In the genomic region with DNA sequence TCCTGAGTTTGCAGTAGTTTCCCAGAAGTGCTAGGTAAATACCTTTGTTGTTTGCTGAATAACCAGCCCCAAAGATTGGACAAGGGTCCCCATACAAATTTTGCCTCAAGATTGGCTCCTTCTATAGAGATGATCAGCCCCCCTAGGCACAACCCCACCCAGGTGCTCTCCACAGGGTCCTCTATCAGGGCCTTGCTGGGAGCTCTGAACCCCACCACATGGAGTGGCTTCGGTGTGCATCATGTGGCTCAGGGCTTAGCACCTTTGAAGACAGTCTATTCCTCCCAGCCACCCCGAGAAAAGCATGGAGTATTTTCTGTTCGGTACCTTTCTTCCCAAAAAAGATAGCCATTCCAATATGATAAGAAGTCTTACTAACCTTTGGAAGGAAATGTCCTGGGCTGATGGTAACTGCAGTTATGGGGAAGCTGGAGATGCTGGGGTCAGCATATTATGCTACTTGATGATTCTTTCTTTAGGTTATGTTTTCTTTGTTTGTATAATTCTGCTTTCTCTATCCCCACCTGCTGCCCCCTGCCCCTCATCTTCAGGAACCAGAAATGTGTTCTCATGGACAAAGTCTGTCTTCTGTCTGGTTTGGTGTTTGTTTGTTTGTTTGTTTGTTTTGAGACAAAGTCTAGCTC, we compare ENCODE assay signal across 27 cellular contexts. TPM values are rescaled to one million over a fixed set of nuclear protein-coding genes. Genes with fewer than 3 reads are reported as not detected.
A peak's percentile ranks its signal among the peaks of the same experiment; 100 is the strongest.
DNase-seq lines count a peak whose midpoint lies in the region; ATAC-seq, FAIRE-seq and TF ChIP-seq lines count a peak whose summit lies in the region.
"Had no signal": no experiment of that assay in that cellular context is flagged by ENCODE, and none has a peak within 500 bp of the region (broad histone marks: within the 10 kb centered on the region; RNA-seq: fewer than 3 reads in every experiment).

No MANE protein-coding gene starts in this region.

- H3K27me3 Mint-ChIP-seq in GM23338 (ENCODE audit: insufficient read depth, low read depth, poor library complexity), result peaks cover 32% of the 10 kb centered on the region

- TF ChIP-seq EP300 in K562 (IDR thresholded peaks at IDR 0.05; ENCODE audit: low read length) (no peak), upper lobe of left lung (IDR thresholded peaks at IDR 0.05) (no peak)

- in situ Hi-C loops in K562 (cut with MboI), result no loop called here
- in situ Hi-C loops in ACHN (cut with HindIII; ENCODE audit: low pct_ligation_motif_present, low pct_unique_long_range_greater_than_20kb, low sequenced_read_pairs), result no loop called here

- no peaks in the 10 kb centered on the region for H4K20me1 ChIP-seq in GM23338 (replicated peaks; ENCODE audit: insufficient read depth)
- H4K20me1 ChIP-seq in K562 (replicated peaks; ENCODE audit: control insufficient read depth, insufficient read depth, low read length), result no peaks in the 10 kb centered on the region

- POLR2A ChIA-PET in K562 (lab: Yijun Ruan, JAX), result interaction anchor here (0.7 to 1.8 kb wide), 4 partner anchors 12 to 77 kb away, joined by 4 to 9 read pairs (median 4); no protein-coding TSS in a partner anchor

- no peak overlapping the region for H3K27ac Mint-ChIP-seq in GM23338

- H2AFZ ChIP-seq in GM23338, result 0 out of 2 replicates have a peak overlapping the region, but pooled peaks have one; percentile 28
- H2AFZ ChIP-seq in K562 (ENCODE audit: low read depth, low read length), result no peak overlapping the region

- TF ChIP-seq RAD21 in K562 (CRISPR knock-in tag; conservative IDR thresholded peaks at IDR 0.05 in 1 of 2, IDR thresholded peaks at IDR 0.05 in 1 of 2), result no peak

- no peak for FAIRE-seq in K562 (lab: Jason Lieb, UNC)
- FAIRE-seq: A204.1, GM12878 had no signal

- ATAC-seq in heart right ventricle (no peak), right cardiac atrium (no peak), GM23338 (no peak), K562 (no peak), upper lobe of left lung (ENCODE audit: low FRiP score in 2 of 2) (no peak), GM19397 (IDR thresholded peaks at IDR 0.05; ENCODE audit: unreplicated experiment) (no peak)
- ATAC-seq: GM12878, PC-3, Right ventricle myocardium inferior had no signal

- H3K4me3 Mint-ChIP-seq in GM23338, result no peak overlapping the region

- H3K4me1 Mint-ChIP-seq in GM23338, result peaks cover 32% of the 10 kb centered on the region

- no peaks in the 10 kb centered on the region for H3K9me2 ChIP-seq in GM23338 (ENCODE audit: insufficient read depth)

- no peaks in the 10 kb centered on the region for H3K9me3 ChIP-seq in heart right ventricle
- H3K9me3 ChIP-seq in right cardiac atrium (ENCODE audit: control insufficient read depth, low read length), result no peaks in the 10 kb centered on the region
- H3K9me3 ChIP-seq in K562 (replicated peaks; ENCODE audit: control insufficient read depth, insufficient read depth, low read depth, low read length), result no peaks in the 10 kb centered on the region
- H3K9me3 ChIP-seq in upper lobe of left lung, result no peaks in the 10 kb centered on the region
- H3K9me3 ChIP-seq: SJSA1 had no signal

- WGBS in heart right ventricle, 2 donors, result 95% methylated on average over 3 of the region's 3 CpGs
- WGBS in right cardiac atrium, result 93% methylated on average over 3 of the region's 3 CpGs
- WGBS in K562 (ENCODE audit: insufficient coverage, low coverage, missing lambda C conversion rate), result 6% methylated on average over 3 of the region's 3 CpGs
- 89 to 97% methylated on average over 3 of the region's 3 CpGs for whole genome bisulfite sequencing in upper lobe of left lung, 2 donors

- TF ChIP-seq CTCF in heart right ventricle (IDR thresholded peaks at IDR 0.05) (no peak), GM23338 (conservative IDR thresholded peaks at IDR 0.05; ENCODE audit: low read depth in 2 of 2) (no peak), K562 (IDR thresholded peaks at IDR 0.05 in 2 of 3, conservative IDR thresholded peaks at IDR 0.05 in 1 of 3; ENCODE audit: insufficient read depth in 2 of 3, low read depth in 1 of 3, low read length in 3 of 3) (no peak), upper lobe of left lung (IDR thresholded peaks at IDR 0.05) (no peak)

- no peaks in the 10 kb centered on the region for H3K36me3 Mint-ChIP-seq in GM23338 (ENCODE audit: low read depth)
- H3K36me3 Mint-ChIP-seq: CD8-positive, alpha-beta memory T cell had no signal

- intact Hi-C loops in heart right ventricle (cut with DNase I), result loop anchor here in 4 of 10 donors (2.0 to 10.0 kb wide), 3 partner anchors 37 to 55 kb away; partner anchors contain the start of gene PIK3R3 (in 3 of the 4)
- intact Hi-C loops in right cardiac atrium (cut with DNase I), result loop anchor here in 2 of 4 donors (5.0 to 10.0 kb wide), 2 partner anchors 38 to 45 kb away; partner anchors contain the start of gene PIK3R3 (in 1 of the 2)
- intact Hi-C loops in K562 (cut with micrococcal nuclease), result loop anchor here (10.0 kb wide), 1 partner anchor 285 kb away; no protein-coding TSS in a partner anchor

- CTCF ChIA-PET in K562 (lab: Yijun Ruan, JAX; ENCODE audit: low intra/inter-chr PET ratio), result interaction anchor here (1.0 to 2.3 kb wide), 2 partner anchors 131 to 133 kb away, joined by 3 to 5 read pairs; no protein-coding TSS in a partner anchor

- no peaks in the 10 kb centered on the region for H3K9me1 ChIP-seq in K562 (ENCODE audit: control insufficient read depth, insufficient read depth, low read length)

- no peak overlapping the region for H3K9ac ChIP-seq in K562 (ENCODE audit: insufficient read depth in 1 of 2, low read depth in 2 of 2, low read length in 2 of 2)
- H3K9ac ChIP-seq: KMS-11 had no signal

- 0 out of 2 replicates have a peak, but pooled peaks cover 3% of the 10 kb centered on the region for H3F3A ChIP-seq in GM23338 (replicated peaks; ENCODE audit: low read depth)

- H3K9me3 Mint-ChIP-seq in GM23338, result no peaks in the 10 kb centered on the region
- H3K9me3 Mint-ChIP-seq: CD8-positive, alpha-beta memory T cell had no signal

- H3K4me3 ChIP-seq in heart right ventricle, result no peak overlapping the region
- no peak overlapping the region for H3K4me3 ChIP-seq in right cardiac atrium (ENCODE audit: low read length)
- H3K4me3 ChIP-seq in GM23338, result no peak overlapping the region
- H3K4me3 ChIP-seq in K562, result no peak overlapping the region
- no peak overlapping the region for H3K4me3 ChIP-seq in upper lobe of left lung
- H3K4me3 ChIP-seq: GM12878, SJSA1 had no signal

- H3K4me2 ChIP-seq in GM23338, result no peak overlapping the region
- no peak overlapping the region for H3K4me2 ChIP-seq in K562 (ENCODE audit: insufficient read depth, low read length)
- H3K4me2 ChIP-seq: KMS-11 had no signal

- no peaks in the 10 kb centered on the region for H3K36me3 ChIP-seq in heart right ventricle
- H3K36me3 ChIP-seq in GM23338 (ENCODE audit: insufficient read depth), result no peaks in the 10 kb centered on the region
- no peaks in the 10 kb centered on the region for H3K36me3 ChIP-seq in K562 (ENCODE audit: control insufficient read depth, insufficient read depth, low read length)
- no peaks in the 10 kb centered on the region for H3K36me3 ChIP-seq in upper lobe of left lung
- H3K36me3 ChIP-seq: SJSA1 had no signal

- H3K27me3 ChIP-seq in heart right ventricle (peaks cover 0 to 26% (median 0%) of the 10 kb centered on the region in 7 donors), right cardiac atrium (ENCODE audit: control insufficient read depth, insufficient read depth) (no peaks in the 10 kb centered on the region), GM23338 (ENCODE audit: insufficient read depth) (peaks cover 18% of the 10 kb centered on the region), K562 (ENCODE audit: control insufficient read depth in 2 of 2, insufficient read depth in 2 of 2, low read length in 2 of 2) (0 out of 5 replicates have a peak, but pooled peaks cover 0 to 9% of the 10 kb centered on the region in 2 experiments), upper lobe of left lung (no peaks in the 10 kb centered on the region)
- H3K27me3 ChIP-seq: SJSA1 had no signal

- H3K27ac ChIP-seq in heart right ventricle (peak overlapping the region in 6 of 10 donors; percentile 77 to 93 (median 84)), right cardiac atrium (ENCODE audit: low read length) (no peak overlapping the region), GM23338 (ENCODE audit: low read depth) (no peak overlapping the region), K562 (ENCODE audit: extremely low read depth, low read depth, low read length) (no peak overlapping the region), upper lobe of left lung (peak overlapping the region; percentile 89 to 92 (median 92))
- H3K27ac ChIP-seq: KMS-11, SJSA1 had no signal

- no peaks in the 10 kb centered on the region for H3K79me2 ChIP-seq in GM23338 (replicated peaks; ENCODE audit: insufficient read depth)
- H3K79me2 ChIP-seq in K562 (ENCODE audit: control insufficient read depth, insufficient read depth, low read length), result no peaks in the 10 kb centered on the region

- DNase-seq in heart right ventricle (no peak), right cardiac atrium (no peak), GM23338 (ENCODE audit: low spot score) (no peak), K562 (ENCODE audit: extremely low read depth in 1 of 4, low spot score in 3 of 4) (no peak), upper lobe of left lung (no peak), ACHN (no peak)
- DNase-seq: C1 segment of cervical spinal cord; CD8-positive, alpha-beta memory T cell; DMS 273 treated with DMSO at 0.1 percent for 48 hours; DMS79; EL; GDM1; H7; MM.1S; NCI-H2029; NCI-H446 treated with DMSO at 0.1 percent for 48 hours; NCI-H526; NK-92 treated with Interleukin-12 subunit alpha and Interleukin-12 subunit beta, amount 100 ng/mL, for 24 hours; PC-3 had no signal

- BruUV-seq in K562 (replicated peaks; lab: Mats Ljungman, UMichigan), result no TSS peak

- H3K4me1 ChIP-seq in heart right ventricle (peaks cover 26 to 85% (median 70%) of the 10 kb centered on the region in 9 donors), right cardiac atrium (ENCODE audit: control insufficient read depth, insufficient read depth, low read length) (peaks cover 27% of the 10 kb centered on the region), GM23338 (ENCODE audit: insufficient read depth) (peaks cover 30% of the 10 kb centered on the region), K562 (replicated peaks in 1 of 2; ENCODE audit: control insufficient read depth in 2 of 2, insufficient read depth in 2 of 2, low read length in 2 of 2) (peaks cover 20 to 41% of the 10 kb centered on the region in 2 experiments), upper lobe of left lung (peaks cover 77 to 89% (median 85%) of the 10 kb centered on the region in 4 donors)

- TF ChIP-seq POLR2A in K562 (conservative IDR thresholded peaks at IDR 0.05) (no peak), upper lobe of left lung (IDR thresholded peaks at IDR 0.05) (no peak)

RNA-seq across cellular contexts. Expression of gene TSPAN1, which starts 5.0 kb away (rescaled TPM):
- 1 to 10 TPM in 9 of 10 donors, under 1 TPM in 1; 0.80 to 2.3 (median 1.7) TPM for total RNA-seq in heart right ventricle
- polyA plus RNA-seq in heart right ventricle, result 1 to 10 TPM; 1.3 to 5.3 TPM
- 1 to 10 TPM; 1.0 to 2.4 (median 1.5) TPM for total RNA-seq in right cardiac atrium
- polyA plus RNA-seq in right cardiac atrium, result 1.3 TPM
- not detected in 2 replicates for total RNA-seq in GM23338 (2014; rRNA removed; shearing (Covaris generic))
- polyA plus RNA-seq in GM23338 (2016; fragmentation: Nextera tagmentation; extraction: Ambion mirVana), result not detected in 2 replicates
- not detected in 2 replicates for total RNA-seq in K562 (2011; cell fraction: chromatin; rRNA removed; ENCODE audit: low replicate concordance)
- 0.53 TPM in 1 of 2 replicates, not detected in the other for total RNA-seq in K562 (2011; cell fraction: nucleolus; rRNA removed)
- not detected in 2 replicates for total RNA-seq in K562 (2011; cell fraction: nucleoplasm; rRNA removed)
- total RNA-seq in K562 (2014; rRNA removed), result not detected in 2 replicates
- total RNA-seq in K562 (2014; rRNA removed; fragmentation: Illumina TruSeq; extraction: Trizol), result not detected in 2 replicates
- not detected in 2 replicates for total RNA-seq in K562 (2015; rRNA removed; fragmentation: Illumina TruSeq; extraction: Trizol)
- total RNA-seq in K562 (2021), result 0.38 and 0.58 TPM in 2 replicates
- polyA plus RNA-seq in K562 (2011; rRNA removed), result not detected in 2 replicates
- not detected in 2 replicates for polyA plus RNA-seq in K562 (2011; cell fraction: cytosol; rRNA removed)
- 0.20 TPM in 1 of 2 replicates, not detected in the other for polyA plus RNA-seq in K562 (2011; cell fraction: nucleus; rRNA removed)
- polyA plus RNA-seq in K562 (2012), result 0.07 and 0.22 TPM in 2 replicates
- not detected in 2 replicates for polyA plus RNA-seq in K562 (2014; fragmentation: Illumina TruSeq; extraction: Trizol)
- not detected for polyA plus RNA-seq in K562 (2014; fragmentation: Nextera tagmentation; extraction: Ambion mirVana)
- polyA plus RNA-seq in K562 (2014; rRNA removed), result not detected in 2 replicates
- not detected in 2 replicates for polyA minus RNA-seq in K562 (2011; rRNA and poly(A)+ RNA removed)
- polyA minus RNA-seq in K562 (2011; cell fraction: cytosol; rRNA and poly(A)+ RNA removed), result not detected in 2 replicates
- polyA minus RNA-seq in K562 (2011; cell fraction: nucleus; rRNA and poly(A)+ RNA removed), result not detected in 2 replicates
- 100 to 1,000 TPM in 1 of 6 donors, 10 to 100 TPM in 5; 12.2 to 109 (median 31.2) TPM for total RNA-seq in upper lobe of left lung
- total RNA-seq: CD8-positive, alpha-beta memory T cell; H7; SJSA1 had no signal
- polyA plus RNA-seq: CD8-positive, alpha-beta memory T cell had no signal

RNA-seq across cellular contexts. Expression of gene P3R3URF, which starts 6.4 kb away (rescaled TPM):
- total RNA-seq in heart right ventricle (not detected), right cardiac atrium (not detected), K562 (2014; rRNA removed) (not detected in 2 replicates), K562 (2014; rRNA removed; fragmentation: Illumina TruSeq; extraction: Trizol) (not detected in 2 replicates), K562 (2015; rRNA removed; fragmentation: Illumina TruSeq; extraction: Trizol) (not detected in 2 replicates), K562 (2021) (not detected in 2 replicates), upper lobe of left lung (not detected)
- polyA plus RNA-seq in heart right ventricle (not detected), right cardiac atrium (not detected), GM23338 (2016; fragmentation: Nextera tagmentation; extraction: Ambion mirVana) (not detected in 2 replicates), K562 (2011; rRNA removed) (not detected in 2 replicates), K562 (2014; fragmentation: Illumina TruSeq; extraction: Trizol) (not detected in 2 replicates), K562 (2014; fragmentation: Nextera tagmentation; extraction: Ambion mirVana) (not detected), K562 (2014; rRNA removed) (not detected in 2 replicates)
- not detected in 2 replicates for total RNA-seq in GM23338 (2014; rRNA removed; shearing (Covaris generic))
- not detected in 2 replicates for total RNA-seq in K562 (2011; cell fraction: chromatin; rRNA removed; ENCODE audit: low replicate concordance)
- not detected in 2 replicates for total RNA-seq in K562 (2011; cell fraction: nucleolus; rRNA removed)
- not detected in 2 replicates for total RNA-seq in K562 (2011; cell fraction: nucleoplasm; rRNA removed)
- polyA plus RNA-seq in K562 (2011; cell fraction: cytosol; rRNA removed), result not detected in 2 replicates
- not detected in 2 replicates for polyA plus RNA-seq in K562 (2011; cell fraction: nucleus; rRNA removed)
- not detected in 2 replicates for polyA plus RNA-seq in K562 (2012)
- not detected in 2 replicates for polyA minus RNA-seq in K562 (2011; rRNA and poly(A)+ RNA removed)
- not detected in 2 replicates for polyA minus RNA-seq in K562 (2011; cell fraction: cytosol; rRNA and poly(A)+ RNA removed)
- polyA minus RNA-seq in K562 (2011; cell fraction: nucleus; rRNA and poly(A)+ RNA removed), result not detected in 2 replicates
- total RNA-seq: CD8-positive, alpha-beta memory T cell; GM12878; H7; HT1080; PC-3; Right ventricle myocardium inferior; RPMI7951; SJSA1 had no signal
- polyA plus RNA-seq: CD8-positive, alpha-beta memory T cell; GM12878 had no signal

RNA-seq across cellular contexts. Expression of gene POMGNT1, which starts 28.3 kb away (rescaled TPM):
- total RNA-seq in heart right ventricle (100 to 1,000 TPM; 125 to 164 (median 147) TPM), right cardiac atrium (10 to 100 TPM; 82.7 to 91.1 (median 87.2) TPM), K562 (2014; rRNA removed) (36.4 and 44.0 TPM in 2 replicates), K562 (2014; rRNA removed; fragmentation: Illumina TruSeq; extraction: Trizol) (30.3 and 33.8 TPM in 2 replicates), K562 (2015; rRNA removed; fragmentation: Illumina TruSeq; extraction: Trizol) (43.4 and 48.4 TPM in 2 replicates), K562 (2021) (57.9 and 58.9 TPM in 2 replicates), upper lobe of left lung (10 to 100 TPM; 37.7 to 66.7 (median 47.5) TPM)
- polyA plus RNA-seq in heart right ventricle (100 to 1,000 TPM in 1 of 2 donors, 10 to 100 TPM in 1; 74.3 to 132 TPM), right cardiac atrium (60.0 TPM), GM23338 (2016; fragmentation: Nextera tagmentation; extraction: Ambion mirVana) (23.0 and 24.3 TPM in 2 replicates), K562 (2011; rRNA removed) (42.7 and 50.7 TPM in 2 replicates), K562 (2014; fragmentation: Illumina TruSeq; extraction: Trizol) (45.6 and 47.8 TPM in 2 replicates), K562 (2014; fragmentation: Nextera tagmentation; extraction: Ambion mirVana) (10 to 100 TPM; 14.1 to 27.9 TPM), K562 (2014; rRNA removed) (37.8 and 43.5 TPM in 2 replicates)
- total RNA-seq in GM23338 (2014; rRNA removed; shearing (Covaris generic)), result 32.1 and 33.2 TPM in 2 replicates
- 86.0 and 173 TPM in 2 replicates for total RNA-seq in K562 (2011; cell fraction: chromatin; rRNA removed; ENCODE audit: low replicate concordance)
- total RNA-seq in K562 (2011; cell fraction: nucleolus; rRNA removed), result 132 and 135 TPM in 2 replicates
- total RNA-seq in K562 (2011; cell fraction: nucleoplasm; rRNA removed), result 113 and 115 TPM in 2 replicates
- polyA plus RNA-seq in K562 (2011; cell fraction: cytosol; rRNA removed), result 44.5 and 48.5 TPM in 2 replicates
- 131 and 161 TPM in 2 replicates for polyA plus RNA-seq in K562 (2011; cell fraction: nucleus; rRNA removed)
- 41.3 and 59.8 TPM in 2 replicates for polyA plus RNA-seq in K562 (2012)
- polyA minus RNA-seq in K562 (2011; rRNA and poly(A)+ RNA removed), result 24.4 and 30.9 TPM in 2 replicates
- polyA minus RNA-seq in K562 (2011; cell fraction: cytosol; rRNA and poly(A)+ RNA removed), result 21.5 and 24.7 TPM in 2 replicates
- 25.7 and 38.8 TPM in 2 replicates for polyA minus RNA-seq in K562 (2011; cell fraction: nucleus; rRNA and poly(A)+ RNA removed)

RNA-seq across cellular contexts. Expression of gene LURAP1, which starts 33.2 kb away (rescaled TPM):
- total RNA-seq in heart right ventricle (10 to 100 TPM in 3 of 10 donors, 1 to 10 TPM in 7; 5.5 to 13.5 (median 8.0) TPM), right cardiac atrium (1 to 10 TPM; 4.3 to 7.0 (median 5.6) TPM), K562 (2014; rRNA removed) (0.86 and 1.00 TPM in 2 replicates), K562 (2014; rRNA removed; fragmentation: Illumina TruSeq; extraction: Trizol) (0.40 and 0.54 TPM in 2 replicates), K562 (2015; rRNA removed; fragmentation: Illumina TruSeq; extraction: Trizol) (0.18 and 0.34 TPM in 2 replicates), K562 (2021) (0.60 and 0.72 TPM in 2 replicates), upper lobe of left lung (1 to 10 TPM in 5 of 6 donors, under 1 TPM in 1; 0.61 to 5.2 (median 2.8) TPM)
- polyA plus RNA-seq in heart right ventricle (1 to 10 TPM; 6.4 to 7.3 TPM), right cardiac atrium (3.8 TPM), GM23338 (2016; fragmentation: Nextera tagmentation; extraction: Ambion mirVana) (1.3 and 1.8 TPM in 2 replicates), K562 (2011; rRNA removed) (0.76 and 1.1 TPM in 2 replicates), K562 (2014; fragmentation: Illumina TruSeq; extraction: Trizol) (0.45 and 0.54 TPM in 2 replicates), K562 (2014; fragmentation: Nextera tagmentation; extraction: Ambion mirVana) (under 1 TPM in 1 of 2 experiments, not detected in 1; 0.07 TPM), K562 (2014; rRNA removed) (0.50 and 1.2 TPM in 2 replicates)
- 3.5 and 5.0 TPM in 2 replicates for total RNA-seq in GM23338 (2014; rRNA removed; shearing (Covaris generic))
- 1.6 and 3.1 TPM in 2 replicates for total RNA-seq in K562 (2011; cell fraction: chromatin; rRNA removed; ENCODE audit: low replicate concordance)
- 2.5 and 3.2 TPM in 2 replicates for total RNA-seq in K562 (2011; cell fraction: nucleolus; rRNA removed)
- total RNA-seq in K562 (2011; cell fraction: nucleoplasm; rRNA removed), result 2.6 and 3.4 TPM in 2 replicates
- polyA plus RNA-seq in K562 (2011; cell fraction: cytosol; rRNA removed), result 0.49 and 1.4 TPM in 2 replicates
- 0.97 and 1.6 TPM in 2 replicates for polyA plus RNA-seq in K562 (2011; cell fraction: nucleus; rRNA removed)
- polyA plus RNA-seq in K562 (2012), result 0.35 TPM in 2 replicates
- polyA minus RNA-seq in K562 (2011; rRNA and poly(A)+ RNA removed), result 0.54 and 0.81 TPM in 2 replicates
- polyA minus RNA-seq in K562 (2011; cell fraction: cytosol; rRNA and poly(A)+ RNA removed), result 0.86 TPM in 1 of 2 replicates, not detected in the other
- polyA minus RNA-seq in K562 (2011; cell fraction: nucleus; rRNA and poly(A)+ RNA removed), result 0.33 and 0.67 TPM in 2 replicates
- total RNA-seq: CD8-positive, alpha-beta memory T cell had no signal

RNA-seq across cellular contexts. Expression of gene PIK3R3, which starts 37.5 kb away (rescaled TPM):
- 10 to 100 TPM; 22.9 to 54.5 (median 40.1) TPM for total RNA-seq in heart right ventricle
- 10 to 100 TPM; 15.4 to 31.6 TPM for polyA plus RNA-seq in heart right ventricle
- total RNA-seq in right cardiac atrium, result 10 to 100 TPM; 30.5 to 49.8 (median 38.7) TPM
- 20.0 TPM for polyA plus RNA-seq in right cardiac atrium
- 8.0 and 8.6 TPM in 2 replicates for total RNA-seq in GM23338 (2014; rRNA removed; shearing (Covaris generic))
- 7.3 and 7.5 TPM in 2 replicates for polyA plus RNA-seq in GM23338 (2016; fragmentation: Nextera tagmentation; extraction: Ambion mirVana)
- total RNA-seq in K562 (2011; cell fraction: chromatin; rRNA removed; ENCODE audit: low replicate concordance), result 4.0 and 7.6 TPM in 2 replicates
- total RNA-seq in K562 (2011; cell fraction: nucleolus; rRNA removed), result 2.3 and 3.6 TPM in 2 replicates
- 6.5 and 7.6 TPM in 2 replicates for total RNA-seq in K562 (2011; cell fraction: nucleoplasm; rRNA removed)
- total RNA-seq in K562 (2014; rRNA removed), result 3.3 and 4.3 TPM in 2 replicates
- total RNA-seq in K562 (2014; rRNA removed; fragmentation: Illumina TruSeq; extraction: Trizol), result 5.7 and 6.0 TPM in 2 replicates
- 6.7 and 7.7 TPM in 2 replicates for total RNA-seq in K562 (2015; rRNA removed; fragmentation: Illumina TruSeq; extraction: Trizol)
- 6.1 and 6.2 TPM in 2 replicates for total RNA-seq in K562 (2021)
- 5.4 and 5.5 TPM in 2 replicates for polyA plus RNA-seq in K562 (2011; rRNA removed)
- polyA plus RNA-seq in K562 (2011; cell fraction: cytosol; rRNA removed), result 1.8 and 3.9 TPM in 2 replicates
- polyA plus RNA-seq in K562 (2011; cell fraction: nucleus; rRNA removed), result 2.7 and 4.7 TPM in 2 replicates
- polyA plus RNA-seq in K562 (2012), result 2.0 and 3.8 TPM in 2 replicates
- polyA plus RNA-seq in K562 (2014; fragmentation: Illumina TruSeq; extraction: Trizol), result 4.0 and 4.6 TPM in 2 replicates
- polyA plus RNA-seq in K562 (2014; fragmentation: Nextera tagmentation; extraction: Ambion mirVana), result 1 to 10 TPM; 1.4 to 2.2 TPM
- 2.7 and 3.1 TPM in 2 replicates for polyA plus RNA-seq in K562 (2014; rRNA removed)
- polyA minus RNA-seq in K562 (2011; rRNA and poly(A)+ RNA removed), result 8.1 and 13.0 TPM in 2 replicates
- polyA minus RNA-seq in K562 (2011; cell fraction: cytosol; rRNA and poly(A)+ RNA removed), result 3.2 and 3.5 TPM in 2 replicates
- polyA minus RNA-seq in K562 (2011; cell fraction: nucleus; rRNA and poly(A)+ RNA removed), result 1.6 and 4.8 TPM in 2 replicates
- 10 to 100 TPM; 11.2 to 43.7 (median 33.0) TPM for total RNA-seq in upper lobe of left lung

Comparison
In these comparisons a context has a peak if more than half of its experiments do, and no peak if none do; other contexts are left out.
1. H3K27ac ChIP-seq: peak in heart right ventricle (6 of 10) and upper lobe of left lung (4 of 4); none in right cardiac atrium (single experiment), GM23338 (single experiment) and K562 (single experiment).